ENCODE assay signal across 1 cellular context in genomic region chr17:63960430-63960829, GRCh38.
A peak's percentile ranks its signal among the peaks of the same experiment; 100 is the strongest.
TF ChIP-seq lines count a peak whose summit lies in the region.

No MANE protein-coding gene starts in this region.

TF ChIP-seq in K562, 482 proteins besides CTCF, POLR2A, EP300 and RAD21:
- TF ChIP-seq RBFOX2 (IDR thresholded peaks at IDR 0.05; ENCODE audit: low read depth, low read length) (peak; percentile 43; the same call in 1 of the 2 replicates), NEUROD1 (IDR thresholded peaks at IDR 0.05; ENCODE audit: borderline replicate concordance, low read depth, low read length, partially characterized antibody) (no peak), ZNF175 (CRISPR knock-in tag; IDR thresholded peaks at IDR 0.05; ENCODE audit: low read depth) (no peak), GTF3C2 (IDR thresholded peaks at IDR 0.05; ENCODE audit: borderline replicate concordance, extremely low read depth, insufficient read length) (no peak), CCAR2 (IDR thresholded peaks at IDR 0.05; ENCODE audit: low read depth, low read length) (no peak), STAT5A (IDR thresholded peaks at IDR 0.05; ENCODE audit: borderline replicate concordance, low read length) (no peak), TGIF2 (CRISPR knock-in tag; IDR thresholded peaks at IDR 0.05) (no peak), ZNF561 (CRISPR knock-in tag; conservative IDR thresholded peaks at IDR 0.05) (no peak), ESRRA (IDR thresholded peaks at IDR 0.05; ENCODE audit: borderline replicate concordance, low read depth) (no peak)
- TF ChIP-seq, protein P1, sequence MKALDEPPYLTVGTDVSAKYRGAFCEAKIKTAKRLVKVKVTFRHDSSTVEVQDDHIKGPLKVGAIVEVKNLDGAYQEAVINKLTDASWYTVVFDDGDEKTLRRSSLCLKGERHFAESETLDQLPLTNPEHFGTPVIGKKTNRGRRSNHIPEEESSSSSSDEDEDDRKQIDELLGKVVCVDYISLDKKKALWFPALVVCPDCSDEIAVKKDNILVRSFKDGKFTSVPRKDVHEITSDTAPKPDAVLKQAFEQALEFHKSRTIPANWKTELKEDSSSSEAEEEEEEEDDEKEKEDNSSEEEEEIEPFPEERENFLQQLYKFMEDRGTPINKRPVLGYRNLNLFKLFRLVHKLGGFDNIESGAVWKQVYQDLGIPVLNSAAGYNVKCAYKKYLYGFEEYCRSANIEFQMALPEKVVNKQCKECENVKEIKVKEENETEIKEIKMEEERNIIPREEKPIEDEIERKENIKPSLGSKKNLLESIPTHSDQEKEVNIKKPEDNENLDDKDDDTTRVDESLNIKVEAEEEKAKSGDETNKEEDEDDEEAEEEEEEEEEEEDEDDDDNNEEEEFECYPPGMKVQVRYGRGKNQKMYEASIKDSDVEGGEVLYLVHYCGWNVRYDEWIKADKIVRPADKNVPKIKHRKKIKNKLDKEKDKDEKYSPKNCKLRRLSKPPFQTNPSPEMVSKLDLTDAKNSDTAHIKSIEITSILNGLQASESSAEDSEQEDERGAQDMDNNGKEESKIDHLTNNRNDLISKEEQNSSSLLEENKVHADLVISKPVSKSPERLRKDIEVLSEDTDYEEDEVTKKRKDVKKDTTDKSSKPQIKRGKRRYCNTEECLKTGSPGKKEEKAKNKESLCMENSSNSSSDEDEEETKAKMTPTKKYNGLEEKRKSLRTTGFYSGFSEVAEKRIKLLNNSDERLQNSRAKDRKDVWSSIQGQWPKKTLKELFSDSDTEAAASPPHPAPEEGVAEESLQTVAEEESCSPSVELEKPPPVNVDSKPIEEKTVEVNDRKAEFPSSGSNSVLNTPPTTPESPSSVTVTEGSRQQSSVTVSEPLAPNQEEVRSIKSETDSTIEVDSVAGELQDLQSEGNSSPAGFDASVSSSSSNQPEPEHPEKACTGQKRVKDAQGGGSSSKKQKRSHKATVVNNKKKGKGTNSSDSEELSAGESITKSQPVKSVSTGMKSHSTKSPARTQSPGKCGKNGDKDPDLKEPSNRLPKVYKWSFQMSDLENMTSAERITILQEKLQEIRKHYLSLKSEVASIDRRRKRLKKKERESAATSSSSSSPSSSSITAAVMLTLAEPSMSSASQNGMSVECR (CRISPR knock-in tag; IDR thresholded peaks at IDR 0.05), result peak; percentile 29; the same call in 1 of the 2 replicates
